ENCODE assay signal across 11 cellular contexts in the genomic region with DNA sequence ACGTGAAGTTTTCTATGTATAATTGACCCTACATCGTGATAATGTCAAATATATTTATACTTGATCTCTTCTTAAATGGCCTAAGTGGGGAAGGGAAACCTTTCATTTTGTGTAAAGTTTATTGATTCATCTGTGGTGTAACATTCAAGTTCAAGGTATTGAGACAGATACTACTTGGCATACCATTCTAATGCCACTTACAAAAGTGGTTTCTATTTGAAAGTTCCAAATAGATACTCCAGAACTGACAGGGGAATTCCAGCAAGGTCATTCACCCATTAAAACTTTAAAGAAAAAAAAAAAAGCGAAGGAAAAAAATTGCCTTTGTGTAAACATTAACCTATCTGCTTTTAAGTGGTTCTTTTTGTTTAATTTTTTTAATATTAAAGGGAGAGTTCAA. TPM values are rescaled to one million over a fixed set of nuclear protein-coding genes. Genes with fewer than 3 reads are reported as not detected.
DNase-seq lines count a peak whose midpoint lies in the region; ATAC-seq and TF ChIP-seq lines count a peak whose summit lies in the region.
"Had no signal": no experiment of that assay in that cellular context is flagged by ENCODE, and none has a peak within 500 bp of the region (broad histone marks: within the 10 kb centered on the region; RNA-seq: fewer than 3 reads in every experiment).

No MANE protein-coding gene starts in this region.

- H3K27me3 ChIP-seq in breast epithelium (no peaks in the 10 kb centered on the region), testis (no peaks in the 10 kb centered on the region)

- no peaks in the 10 kb centered on the region for H3K36me3 ChIP-seq in breast epithelium
- no peaks in the 10 kb centered on the region for H3K36me3 ChIP-seq in testis (ENCODE audit: low read depth, missing control alignments)

- no peak overlapping the region for H3K4me3 ChIP-seq in breast epithelium
- no peak overlapping the region for H3K4me3 ChIP-seq in testis
- no peak overlapping the region for H3K4me3 ChIP-seq in lower leg skin (ENCODE audit: low read depth, poor library complexity, severe bottlenecking)

- 54 to 66% methylated on average over 3 of the region's 3 CpGs for WGBS in testis, 2 donors
- 53 to 64% methylated on average over 3 of the region's 3 CpGs for WGBS in lower leg skin, 2 donors

- H3K27ac ChIP-seq in breast epithelium: peak overlapping the region; percentile 65 to 66
- H3K27ac ChIP-seq in testis: peak overlapping the region; percentile 63 to 76

- TF ChIP-seq CTCF in breast epithelium (IDR thresholded peaks at IDR 0.05) (no peak), testis (IDR thresholded peaks at IDR 0.05) (no peak), lower leg skin (IDR thresholded peaks at IDR 0.05) (no peak)

- intact Hi-C loops in breast epithelium (cut with DNase I; ENCODE audit: low total_unique reads) (no loop called here), left colon (cut with DNase I, micrococcal nuclease) (no loop called here), testis (cut with DNase I; ENCODE audit: low total_unique reads) (no loop called here), lower leg skin (cut with DNase I; ENCODE audit: low total_unique reads) (no loop called here)

- ATAC-seq in left colon: peak; percentile 28
- ATAC-seq in HG03025 (IDR thresholded peaks at IDR 0.05; ENCODE audit: low FRiP score, unreplicated experiment): no peak
- ATAC-seq: stimulated activated effector memory CD8-positive, alpha-beta T cell treated with anti-CD3 and anti-CD28 coated beads, Interleukin-12 subunit alpha, Interleukin-12 subunit beta, amount 100 ng/mL, for 72 hours had no signal

- H3K4me1 ChIP-seq in breast epithelium: no peaks in the 10 kb centered on the region
- peaks cover 4% of the 10 kb centered on the region for H3K4me1 ChIP-seq in testis

- TF ChIP-seq POLR2A in breast epithelium (IDR thresholded peaks at IDR 0.05) (no peak), testis (IDR thresholded peaks at IDR 0.05) (no peak), lower leg skin (IDR thresholded peaks at IDR 0.05) (no peak)

- DNase-seq in M059J (ENCODE audit: low read depth) (peak; percentile 40), breast epithelium (ENCODE audit: low spot score in 2 of 2) (no peak), left colon (no peak), testis (no peak), NAMALWA (ENCODE audit: low spot score) (no peak), HPDE6-E6E7 (ENCODE audit: extremely low spot score) (no peak), lower leg skin (ENCODE audit: low spot score in 2 of 2) (no peak)
- DNase-seq: anterior cingulate cortex, occipital lobe had no signal

- no peaks in the 10 kb centered on the region for H3K9me3 ChIP-seq in breast epithelium
- H3K9me3 ChIP-seq in testis: no peaks in the 10 kb centered on the region

RNA-seq across cellular contexts. Expression of a gene that starts 45.3 kb away (rescaled TPM):
- 30.9 and 47.9 TPM in 2 replicates for total RNA-seq in M059J (2014; rRNA removed; shearing (Covaris generic))
- total RNA-seq in breast epithelium: 10 to 100 TPM in 2 of 3 donors, 1 to 10 TPM in 1; 9.1 to 34.7 (median 23.9) TPM
- total RNA-seq in left colon: 10 to 100 TPM; 47.0 to 51.0 TPM
- 10 to 100 TPM; 43.7 to 66.5 TPM for total RNA-seq in testis
- 37.1 TPM for polyA plus RNA-seq in testis (ENCODE audit: insufficient read depth, low read depth, low replicate concordance)
- total RNA-seq in lower leg skin: 10 to 100 TPM; 14.3 to 19.2 (median 17.1) TPM
